11 cellular contexts compared by ENCODE assay signal in the genomic region with DNA sequence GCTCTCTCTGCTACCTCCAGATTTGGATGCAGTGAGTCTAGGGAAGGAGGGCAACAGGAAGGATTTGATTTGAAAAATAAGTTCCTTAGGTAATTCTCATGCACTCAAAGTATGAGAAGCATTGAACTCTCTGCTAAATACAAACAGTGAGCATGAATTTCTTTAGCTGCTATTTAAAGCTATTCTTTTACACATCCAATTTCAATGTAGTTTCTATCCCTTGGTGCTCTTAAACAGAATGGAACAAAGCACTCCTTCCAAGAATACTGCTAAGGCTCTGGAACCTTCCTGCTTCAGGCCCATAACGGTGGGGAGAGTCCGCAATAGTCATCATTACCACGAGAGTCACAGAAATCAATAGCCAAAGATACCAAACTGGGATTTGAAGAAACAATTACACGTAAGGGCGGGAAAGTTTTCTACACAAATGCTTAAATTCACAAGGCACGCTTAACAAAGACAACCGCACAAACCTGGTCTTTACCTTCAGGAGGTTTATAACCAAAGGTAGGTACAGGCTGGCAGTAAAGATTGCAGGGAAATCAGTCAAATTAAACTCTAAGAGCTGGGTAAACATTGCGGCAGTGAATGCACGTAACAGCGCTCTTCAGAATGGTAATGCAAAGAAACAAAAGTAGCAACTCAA.
DNase-seq lines count a peak whose midpoint lies in the region; ATAC-seq, FAIRE-seq and TF ChIP-seq lines count a peak whose summit lies in the region.
"Had no signal": no experiment of that assay in that cellular context is flagged by ENCODE, and none has a peak within 500 bp of the region (broad histone marks: within the 10 kb centered on the region; RNA-seq: fewer than 3 reads in every experiment).

No MANE protein-coding gene starts in this region.

- no peak for DNase-seq in D721Med (ENCODE audit: insufficient read length, low spot score)
- peak; percentile 62 for DNase-seq in NCI-H2029 treated with DMSO at 0.1 percent for 48 hours (lab: John Stamatoyannopoulos, UW)
- DNase-seq in pons (ENCODE audit: low spot score) = peak; percentile 54
- no peak for DNase-seq in NCI-H128 (lab: John Stamatoyannopoulos, UW; ENCODE audit: unreplicated experiment)
- no peak for DNase-seq in SW 1271 (lab: John Stamatoyannopoulos, UW)
- no peak for DNase-seq in NOMO-1 treated with DMSO at 0.1 percent for 48 hours (lab: John Stamatoyannopoulos, UW; ENCODE audit: unreplicated experiment)
- DNase-seq: NCI-H1048; stimulated activated naive CD8-positive, alpha-beta T cell treated with anti-CD3 and anti-CD28 coated beads, Interleukin-15, Interleukin-2, amounts not matched to agents 100 U/mL and 50 U/mL, for 24 hours had no signal

- H3K4me3 ChIP-seq in endocrine pancreas (ENCODE audit: control insufficient read depth, insufficient read depth, low read length) = peak overlapping the region; percentile 10

- H3K9ac ChIP-seq in endocrine pancreas (ENCODE audit: control insufficient read depth, insufficient read depth, low read length) = no peak overlapping the region

- H3K9me3 ChIP-seq in endocrine pancreas (ENCODE audit: control insufficient read depth, low read length) = no peaks in the 10 kb centered on the region

- peaks cover 7% of the 10 kb centered on the region for H3K4me1 ChIP-seq in endocrine pancreas (ENCODE audit: control insufficient read depth, insufficient read depth, low read length)

- no peak for TF ChIP-seq CTCF in D721Med (IDR thresholded peaks at IDR 0.05; ENCODE audit: insufficient read depth, missing control alignments)

- FAIRE-seq in D721Med (lab: Jason Lieb, UNC) = peak; percentile 80
- FAIRE-seq: endometrium had no signal

- no peaks in the 10 kb centered on the region for H3K36me3 ChIP-seq in endocrine pancreas (ENCODE audit: control insufficient read depth, insufficient read depth, low read length)

- no peaks in the 10 kb centered on the region for H3K27me3 ChIP-seq in endocrine pancreas (ENCODE audit: control insufficient read depth, insufficient read depth, low read length)

- no peak for ATAC-seq in HG03175 (IDR thresholded peaks at IDR 0.05; ENCODE audit: unreplicated experiment)
- ATAC-seq: stimulated activated naive CD8-positive, alpha-beta T cell treated with anti-CD3 and anti-CD28 coated beads, Interleukin-15, Interleukin-2, amounts not matched to agents 100 U/mL and 50 U/mL, for 24 hours had no signal

Comparison
In these comparisons a context has a peak if more than half of its experiments do, and no peak if none do; other contexts are left out.
1. DNase-seq: peak in NCI-H2029 treated with DMSO at 0.1 percent for 48 hours (single experiment) and pons (single experiment); none in D721Med (single experiment), NCI-H128 (single experiment), SW 1271 (0 of 2) and NOMO-1 treated with DMSO at 0.1 percent for 48 hours (single experiment).